Comparison of ENCODE assay signal across 18 cellular contexts in the genomic region with DNA sequence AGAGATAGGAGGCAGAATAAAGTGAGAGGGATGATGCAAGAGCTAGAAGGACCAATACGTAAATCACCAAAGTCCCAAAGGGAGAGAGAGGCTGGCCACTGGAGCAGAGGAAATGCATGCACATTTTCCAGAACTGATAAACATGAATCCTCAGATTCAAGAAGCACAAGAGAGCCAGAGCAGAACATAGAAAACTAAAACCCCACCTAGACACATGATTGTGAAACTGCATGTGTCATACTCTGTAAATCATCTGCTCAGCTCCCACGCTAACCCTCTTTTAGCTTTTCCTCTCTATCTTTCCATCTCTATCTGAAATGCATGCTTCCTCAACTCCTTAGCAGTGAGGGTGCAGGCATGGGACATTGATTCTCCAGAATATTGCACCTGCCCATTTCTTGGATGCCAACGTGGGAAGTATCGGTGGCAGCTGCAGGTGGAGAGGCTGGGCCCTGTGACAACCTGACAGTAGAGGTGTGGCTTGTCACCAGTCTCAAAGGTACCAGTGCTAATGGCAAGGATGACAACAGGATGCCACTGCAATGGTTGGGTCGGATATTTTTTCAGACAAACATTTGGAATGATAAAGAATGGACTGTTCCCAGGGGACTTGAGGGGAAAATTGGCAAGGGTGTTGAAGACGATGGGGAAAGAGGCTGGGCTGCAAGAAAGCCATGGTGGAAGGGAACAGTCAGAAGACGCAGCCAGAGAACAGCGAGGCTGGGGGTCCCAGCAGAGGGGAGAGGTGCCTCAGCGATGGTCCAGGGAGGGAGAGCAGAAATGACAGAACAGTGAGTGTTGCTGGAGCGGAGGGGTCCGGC.
A peak's percentile ranks its signal among the peaks of the same experiment; 100 is the strongest.
DNase-seq lines count a peak whose midpoint lies in the region; ATAC-seq, FAIRE-seq and TF ChIP-seq lines count a peak whose summit lies in the region.
"Had no signal": no experiment of that assay in that cellular context is flagged by ENCODE, and none has a peak within 500 bp of the region (broad histone marks: within the 10 kb centered on the region; RNA-seq: fewer than 3 reads in every experiment).

No MANE protein-coding gene starts in this region.

- no peaks in the 10 kb centered on the region for H3K27me3 ChIP-seq in adrenal gland

- peaks cover 0 to 7% (median 0%) of the 10 kb centered on the region in 3 donors for H3K9me3 ChIP-seq in adrenal gland (replicated peaks in 1 of 3)

- no peak for ATAC-seq in GM21526 (IDR thresholded peaks at IDR 0.05; ENCODE audit: low FRiP score, unreplicated experiment)
- ATAC-seq: activated T-cell treated with anti-CD3 and anti-CD28 coated beads, Interleukin-2, amount 50 U/mL, for 4 hours; sciatic nerve had no signal

- no peak overlapping the region for H3K27ac ChIP-seq in adrenal gland

- DNase-seq in activated naive CD4-positive, alpha-beta T cell treated with anti-CD3 and anti-CD28 coated beads for 36 hours = no peak
- peak in 5 of 7 donors; percentile 7 to 65 (median 15) for DNase-seq in adrenal gland
- DNase-seq in glutamatergic neuron = peak; percentile 12
- DNase-seq in ureter (ENCODE audit: low spot score) = peak; percentile 38
- DNase-seq in HTR-8/SVneo (ENCODE audit: insufficient read length, low spot score) = no peak
- DNase-seq in DMS79 treated with DMSO at 0.1 percent for 48 hours (lab: John Stamatoyannopoulos, UW) = no peak
- DNase-seq: activated B cell treated with CpG ODN at 0.5 μM for 24 hours; amygdala; NCI-H1092; NCI-H345; stimulated activated naive CD4-positive, alpha-beta T cell had no signal

- no peak for TF ChIP-seq CTCF in adrenal gland (IDR thresholded peaks at IDR 0.05)
- TF ChIP-seq CTCF in glutamatergic neuron (IDR thresholded peaks at IDR 0.05; ENCODE audit: partially characterized antibody, unreplicated experiment) = no peak

- peak overlapping the region; percentile 68 for H3K27ac Mint-ChIP-seq in activated naive CD4-positive, alpha-beta T cell treated with anti-CD3 and anti-CD28 coated beads, Interleukin-2, amount 50 U/mL, for 24 hours
- no peak overlapping the region for H3K27ac Mint-ChIP-seq in activated naive CD4-positive, alpha-beta T cell treated with anti-CD3 and anti-CD28 coated beads for 36 hours
- H3K27ac Mint-ChIP-seq in glutamatergic neuron (ENCODE audit: unreplicated experiment) = peak overlapping the region; percentile 93
- H3K27ac Mint-ChIP-seq: activated B cell treated with CpG ODN at 0.5 μM for 24 hours; dendritic cell treated with granulocyte-macrophage colony-stimulating factor and Interleukin-4, amounts not matched to agents 40 ng/mL and 50 ng/mL, for 4 days had no signal

- CTCF ChIA-PET in activated naive CD4-positive, alpha-beta T cell treated with anti-CD3 and anti-CD28 coated beads for 36 hours (lab: Charles Lee) = no interaction called here

- no peaks in the 10 kb centered on the region for H3K4me1 Mint-ChIP-seq in activated naive CD4-positive, alpha-beta T cell treated with anti-CD3 and anti-CD28 coated beads, Interleukin-2, amount 50 U/mL, for 24 hours
- H3K4me1 Mint-ChIP-seq in activated naive CD4-positive, alpha-beta T cell treated with anti-CD3 and anti-CD28 coated beads for 36 hours (ENCODE audit: low read depth) = peaks cover 2% of the 10 kb centered on the region
- H3K4me1 Mint-ChIP-seq in glutamatergic neuron (ENCODE audit: low read depth, unreplicated experiment) = peaks cover 25% of the 10 kb centered on the region

- 74 to 75% (median 74%) methylated on average over 11 of the region's 11 CpGs for WGBS in adrenal gland, 4 donors

- no peak for FAIRE-seq in HTR-8/SVneo (lab: Jason Lieb, UNC)
- FAIRE-seq: H1 had no signal

- intact Hi-C loops in activated naive CD4-positive, alpha-beta T cell treated with anti-CD3 and anti-CD28 coated beads for 36 hours (cut with micrococcal nuclease) = no loop called here
- intact Hi-C loops in adrenal gland (cut with DNase I) = loop anchor here in 1 of 2 donors (5.0 kb wide), 1 partner anchor 207 kb away; the partner anchor contains the start of gene GPC1

- peak overlapping the region; percentile 24 for H3K4me3 Mint-ChIP-seq in activated naive CD4-positive, alpha-beta T cell treated with anti-CD3 and anti-CD28 coated beads, Interleukin-2, amount 50 U/mL, for 24 hours
- H3K4me3 Mint-ChIP-seq in activated naive CD4-positive, alpha-beta T cell treated with anti-CD3 and anti-CD28 coated beads for 36 hours = no peak overlapping the region
- peak overlapping the region; percentile 60 for H3K4me3 Mint-ChIP-seq in glutamatergic neuron (ENCODE audit: unreplicated experiment)
- H3K4me3 Mint-ChIP-seq: activated B cell treated with CpG ODN at 0.5 μM for 24 hours; activated T-cell treated with anti-CD3 and anti-CD28 coated beads, Interleukin-2, amount 50 U/mL, for 4 hours; dendritic cell treated with granulocyte-macrophage colony-stimulating factor and Interleukin-4, amounts not matched to agents 40 ng/mL and 50 ng/mL, for 4 days; neural crest cell had no signal

- no peak overlapping the region for H3K4me3 ChIP-seq in adrenal gland

- no peaks in the 10 kb centered on the region for H3K36me3 ChIP-seq in adrenal gland (replicated peaks in 1 of 2)

- H3K36me3 Mint-ChIP-seq in activated naive CD4-positive, alpha-beta T cell treated with anti-CD3 and anti-CD28 coated beads, Interleukin-2, amount 50 U/mL, for 24 hours = peaks cover 2% of the 10 kb centered on the region
- H3K36me3 Mint-ChIP-seq in activated naive CD4-positive, alpha-beta T cell treated with anti-CD3 and anti-CD28 coated beads for 36 hours (ENCODE audit: low read depth) = peaks cover 1% of the 10 kb centered on the region
- H3K36me3 Mint-ChIP-seq in glutamatergic neuron (ENCODE audit: unreplicated experiment) = peaks cover 30% of the 10 kb centered on the region

- TF ChIP-seq POLR2A in adrenal gland (IDR thresholded peaks at IDR 0.05) = no peak

- H3K9me3 Mint-ChIP-seq in activated naive CD4-positive, alpha-beta T cell treated with anti-CD3 and anti-CD28 coated beads, Interleukin-2, amount 50 U/mL, for 24 hours = no peaks in the 10 kb centered on the region
- peaks cover 13% of the 10 kb centered on the region for H3K9me3 Mint-ChIP-seq in activated naive CD4-positive, alpha-beta T cell treated with anti-CD3 and anti-CD28 coated beads for 36 hours
- H3K9me3 Mint-ChIP-seq in glutamatergic neuron (ENCODE audit: unreplicated experiment) = peaks cover 29% of the 10 kb centered on the region

- H3K4me1 ChIP-seq in adrenal gland (replicated peaks in 1 of 2) = peaks cover 0 to 3% of the 10 kb centered on the region in 2 donors

- H3K27me3 Mint-ChIP-seq in activated naive CD4-positive, alpha-beta T cell treated with anti-CD3 and anti-CD28 coated beads, Interleukin-2, amount 50 U/mL, for 24 hours = peaks cover 9% of the 10 kb centered on the region
- H3K27me3 Mint-ChIP-seq in activated naive CD4-positive, alpha-beta T cell treated with anti-CD3 and anti-CD28 coated beads for 36 hours (ENCODE audit: low read depth) = peaks cover 12% of the 10 kb centered on the region
- peaks cover 21% of the 10 kb centered on the region for H3K27me3 Mint-ChIP-seq in glutamatergic neuron (ENCODE audit: unreplicated experiment)

Comparison
In these comparisons a context has a peak if more than half of its experiments do, and no peak if none do; other contexts are left out.
1. DNase-seq: peak in adrenal gland (5 of 7), glutamatergic neuron (single experiment) and ureter (single experiment); none in activated naive CD4-positive, alpha-beta T cell treated with anti-CD3 and anti-CD28 coated beads for 36 hours (single experiment), HTR-8/SVneo (single experiment) and DMS79 treated with DMSO at 0.1 percent for 48 hours (single experiment).